8 cellular contexts compared by ENCODE assay signal in the genomic region with DNA sequence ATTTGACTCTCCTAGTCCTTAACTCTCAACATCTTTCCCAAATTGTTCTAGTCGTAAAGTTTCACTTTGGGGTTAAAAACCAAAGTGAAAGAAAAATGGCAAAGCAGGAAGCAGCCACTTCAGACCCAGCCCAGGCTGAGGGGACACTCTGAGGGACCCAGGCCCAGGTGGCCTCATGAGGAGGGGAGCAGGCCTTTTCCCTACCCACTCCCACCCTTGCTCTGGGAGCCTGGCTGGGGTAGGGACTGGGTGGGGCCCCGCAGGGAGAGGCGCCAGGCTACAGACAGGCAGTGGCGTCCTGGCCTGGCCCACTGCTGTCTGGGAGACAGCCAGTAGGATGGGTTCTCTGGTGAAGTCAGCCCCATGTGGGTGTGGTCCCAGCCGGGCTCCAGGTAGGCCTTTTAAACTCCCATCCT.
DNase-seq lines count a peak whose midpoint lies in the region; ATAC-seq and TF ChIP-seq lines count a peak whose summit lies in the region.

No MANE protein-coding gene starts in this region.

- TF ChIP-seq CTCF in 22Rv1 (IDR thresholded peaks at IDR 0.05), result no peak

- CTCF ChIA-PET in activated CD4-positive, alpha-beta memory T cell treated with anti-CD3 and anti-CD28 coated beads, Interleukin-2, amount 10 ng/mL, durations not matched to agents 7 days and 5 days (lab: Charles Lee), result interaction anchor here (0.6 to 2.2 kb wide), 7 partner anchors 9 to 363 kb away, joined by 3 to 10 read pairs (median 5); no protein-coding TSS in a partner anchor

- intact Hi-C loops in left ventricle myocardium superior (cut with micrococcal nuclease), result no loop called here

- H3K9me3 Mint-ChIP-seq in activated CD4-positive, alpha-beta memory T cell treated with anti-CD3 and anti-CD28 coated beads, Interleukin-2, amount 10 ng/mL, durations not matched to agents 7 days and 5 days, result no peaks in the 10 kb centered on the region

- H3K36me3 Mint-ChIP-seq in activated CD4-positive, alpha-beta memory T cell treated with anti-CD3 and anti-CD28 coated beads, Interleukin-2, amount 10 ng/mL, durations not matched to agents 7 days and 5 days (ENCODE audit: low read depth), result peaks cover 7% of the 10 kb centered on the region

- POLR2A ChIA-PET in activated CD4-positive, alpha-beta memory T cell treated with anti-CD3 and anti-CD28 coated beads, Interleukin-2, amount 10 ng/mL, durations not matched to agents 7 days and 5 days (lab: Charles Lee), result interaction anchor here (1.0 to 2.7 kb wide), 8 partner anchors 8 to 282 kb away, joined by 3 to 16 read pairs (median 4); partner anchors contain the start of gene TGIF2

- no peaks in the 10 kb centered on the region for H3K27me3 Mint-ChIP-seq in activated CD4-positive, alpha-beta memory T cell treated with anti-CD3 and anti-CD28 coated beads, Interleukin-2, amount 10 ng/mL, durations not matched to agents 7 days and 5 days

- peaks cover 59% of the 10 kb centered on the region for H3K4me1 Mint-ChIP-seq in activated CD4-positive, alpha-beta memory T cell treated with anti-CD3 and anti-CD28 coated beads, Interleukin-2, amount 10 ng/mL, durations not matched to agents 7 days and 5 days

- H3K4me3 ChIP-seq in H7 (ENCODE audit: insufficient read depth, low read depth, low read length), result no peak overlapping the region

- H3K36me3 ChIP-seq in H7 (replicated peaks; ENCODE audit: control insufficient read depth, insufficient read depth, low read length), result 0 out of 2 replicates have a peak, but pooled peaks cover 1% of the 10 kb centered on the region

- H3K27ac Mint-ChIP-seq in activated CD4-positive, alpha-beta memory T cell treated with anti-CD3 and anti-CD28 coated beads, Interleukin-2, amount 10 ng/mL, durations not matched to agents 7 days and 5 days, result peak overlapping the region; percentile 76

- H3K27me3 ChIP-seq in H7 (ENCODE audit: control insufficient read depth, insufficient read depth, low read length), result no peaks in the 10 kb centered on the region

- peak overlapping the region; percentile 70 for H3K27ac ChIP-seq in 22Rv1

- peak overlapping the region; percentile 64 for H3K4me3 Mint-ChIP-seq in activated CD4-positive, alpha-beta memory T cell treated with anti-CD3 and anti-CD28 coated beads, Interleukin-2, amount 10 ng/mL, durations not matched to agents 7 days and 5 days

- ATAC-seq in left ventricle myocardium superior (peak; percentile 76), HG03469 (IDR thresholded peaks at IDR 0.05; ENCODE audit: unreplicated experiment) (no peak)

- DNase-seq in H7 (peak; percentile 88), left ventricle myocardium superior (peak; percentile 72), epidermal melanocyte (ENCODE audit: insufficient read length, low spot score) (no peak), activated gamma-delta T cell treated with Interleukin-2 at 50 U/mL for 16 hours (no peak)
- DNase-seq in activated CD4-positive, alpha-beta memory T cell treated with anti-CD3 and anti-CD28 coated beads, Interleukin-2, amount 10 ng/mL, durations not matched to agents 7 days and 5 days, result peak; percentile 48
- DNase-seq in stimulated activated CD4-positive, alpha-beta T cell treated with anti-CD3 and anti-CD28 coated beads, Interleukin-2, amount 100 ng/mL, for 24 hours, result peak; percentile 32 to 48

Comparison
In these comparisons a context has a peak if more than half of its experiments do, and no peak if none do; other contexts are left out.
1. DNase-seq: peak in H7 (single experiment), activated CD4-positive, alpha-beta memory T cell treated with anti-CD3 and anti-CD28 coated beads, Interleukin-2, amount 10 ng/mL, durations not matched to agents 7 days and 5 days (single experiment), left ventricle myocardium superior (single experiment) and stimulated activated CD4-positive, alpha-beta T cell treated with anti-CD3 and anti-CD28 coated beads, Interleukin-2, amount 100 ng/mL, for 24 hours (2 of 2); none in epidermal melanocyte (single experiment) and activated gamma-delta T cell treated with Interleukin-2 at 50 U/mL for 16 hours (single experiment).